Comparison of ENCODE assay signal across 25 cellular contexts in the genomic region with DNA sequence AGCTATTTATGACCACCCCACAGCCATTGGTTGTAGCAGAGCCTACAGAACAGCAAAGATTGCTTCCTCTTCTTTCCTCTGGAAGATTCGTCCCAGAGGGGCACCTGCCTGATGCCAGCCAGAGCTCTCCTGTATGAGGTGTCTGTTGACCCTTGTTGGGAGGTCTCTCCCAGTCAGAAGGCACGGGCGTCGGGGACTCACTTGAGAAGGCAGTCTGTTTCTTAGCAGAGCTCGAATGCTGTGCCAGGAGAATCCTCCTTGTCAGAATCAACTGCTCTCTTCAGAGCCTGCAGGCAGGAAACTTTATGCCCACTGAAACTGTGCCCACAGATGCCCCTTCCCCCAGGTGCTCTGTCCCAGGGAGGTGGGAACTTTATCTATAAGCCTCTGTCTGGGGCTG.
"Had no signal": no experiment of that assay in that cellular context is flagged by ENCODE, and none has a peak within 500 bp of the region (broad histone marks: within the 10 kb centered on the region; RNA-seq: fewer than 3 reads in every experiment).

No MANE protein-coding gene starts in this region.

- H3K27me3 ChIP-seq: neutrophil, pancreas, right lobe of liver, sigmoid colon, stomach, thyroid gland, tibial nerve, upper lobe of left lung, uterus had no signal

- DNase-seq: naive B cell; naive thymus-derived CD8-positive, alpha-beta T cell; nephron progenitor cell; nucleus accumbens; psoas muscle; right lobe of liver; sigmoid colon; small intestine; stimulated activated CD4-positive, alpha-beta T cell treated with anti-CD3 and anti-CD28 coated beads, Interleukin-12 subunit alpha, Interleukin-12 subunit beta, amount 100 ng/mL, for 4 hours; stimulated activated CD4-positive, alpha-beta T cell treated with anti-CD3 and anti-CD28 coated beads, Interleukin-1b, Interleukin-23, amount 100 ng/mL, for 48 hours; stimulated activated CD4-positive, alpha-beta T cell treated with anti-CD3 and anti-CD28 coated beads, Interleukin-4, amount 100 ng/mL, for 24 hours; stimulated activated naive B cell treated with anti-CD40 and anti-IgM and Interleukin-4, amounts not matched to agents 10 μg/mL and 1 μg/mL and 100 μg/mL, for 72 hours; stimulated activated naive CD4-positive, alpha-beta T cell treated with Interleukin-2 at 50 U/mL for 16 hours; stomach; thyroid gland; trophoblast cell; upper lobe of left lung; uterus had no signal

- H3K4me1 ChIP-seq: pancreas, psoas muscle, right lobe of liver, sigmoid colon, stomach, thyroid gland, tibial nerve, upper lobe of left lung, uterus had no signal

- FAIRE-seq: pancreas, small intestine had no signal

- ATAC-seq: naive thymus-derived CD8-positive, alpha-beta T cell; natural killer cell treated with Interleukin-12 subunit alpha and Interleukin-12 subunit beta and Interleukin-15 and Interleukin-18, amount 100 ng/mL, for 72 hours; pancreas; psoas muscle; right cardiac atrium; right lobe of liver; stimulated activated effector memory CD8-positive, alpha-beta T cell treated with anti-CD3 and anti-CD28 coated beads, Interleukin-12 subunit alpha, Interleukin-12 subunit beta, amount 100 ng/mL, for 72 hours; stimulated activated naive B cell treated with anti-CD40 and anti-IgM and Interleukin-4, amounts not matched to agents 10 μg/mL and 1 μg/mL and 100 μg/mL, for 72 hours had no signal

- H3K4me3 ChIP-seq: pancreas, psoas muscle, right lobe of liver, sigmoid colon, stomach, thoracic aorta, thyroid gland, tibial nerve, upper lobe of left lung, uterus had no signal

- H3K27ac ChIP-seq: neutrophil, pancreas, psoas muscle, right lobe of liver, sigmoid colon, stomach, thoracic aorta, thyroid gland, tibial nerve, upper lobe of left lung, uterus had no signal

- H3K9me3 ChIP-seq: neutrophil, pancreas, right lobe of liver, thoracic aorta, thyroid gland, upper lobe of left lung, uterus had no signal

- H3K36me3 ChIP-seq: neutrophil, pancreas, right lobe of liver, sigmoid colon, stomach, thoracic aorta, thyroid gland, tibial nerve, upper lobe of left lung, uterus had no signal
